2 cellular contexts compared by ENCODE assay signal in the genomic region with DNA sequence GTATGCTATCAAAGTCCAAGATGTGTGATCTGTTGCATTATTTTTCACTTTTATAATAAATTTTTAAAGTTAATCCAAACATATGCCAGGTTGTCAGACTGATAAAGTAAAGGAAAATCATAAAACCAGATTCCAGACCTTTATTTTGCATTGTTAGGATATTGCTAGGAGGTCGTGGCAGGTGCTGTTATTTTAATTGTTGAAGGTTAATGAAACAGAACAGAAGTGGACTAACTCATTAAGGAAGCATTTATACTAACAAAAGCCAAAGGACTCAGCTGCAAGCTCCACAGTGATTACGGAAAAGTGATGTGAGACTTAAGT.
TF ChIP-seq lines count a peak whose summit lies in the region.

No MANE protein-coding gene starts in this region.

TF ChIP-seq in K562, 482 proteins besides CTCF, POLR2A, EP300 and RAD21:
- TF ChIP-seq FOXA1 (IDR thresholded peaks at IDR 0.05; ENCODE audit: borderline replicate concordance): no peak
- peak; percentile 20 for TF ChIP-seq TBP (optimal IDR thresholded peaks at IDR 0.05; ENCODE audit: low read depth, low read length)

TF ChIP-seq in SK-N-SH, 30 proteins besides CTCF, POLR2A, EP300 and RAD21:
- TF ChIP-seq NRF1 (IDR thresholded peaks at IDR 0.05; ENCODE audit: low read depth, low read length) (no peak), EZH2phosphoT487 (IDR thresholded peaks at IDR 0.05; ENCODE audit: borderline replicate concordance, low read depth) (no peak), SMC3 (IDR thresholded peaks at IDR 0.05; ENCODE audit: low read depth, low read length) (no peak), TCF12 (IDR thresholded peaks at IDR 0.05) (no peak), GABPA (IDR thresholded peaks at IDR 0.05; ENCODE audit: low read depth) (no peak), GATA2 (CRISPR knock-in tag; IDR thresholded peaks at IDR 0.05) (no peak), JUND (IDR thresholded peaks at IDR 0.05) (no peak), RXRA (IDR thresholded peaks at IDR 0.05; ENCODE audit: borderline replicate concordance, low read depth) (no peak), FOSL2 (IDR thresholded peaks at IDR 0.05; ENCODE audit: borderline replicate concordance, low read depth) (no peak), YY1 (IDR thresholded peaks at IDR 0.05; ENCODE audit: low read depth) (no peak), NFIC (IDR thresholded peaks at IDR 0.05; ENCODE audit: borderline replicate concordance) (no peak), TAF1 (IDR thresholded peaks at IDR 0.05; ENCODE audit: borderline replicate concordance, low read depth, low read length) (no peak), FOXM1 (IDR thresholded peaks at IDR 0.05; ENCODE audit: low read depth) (no peak), SIN3A (IDR thresholded peaks at IDR 0.05; ENCODE audit: borderline replicate concordance, low read depth, low read length) (no peak)
- TF ChIP-seq, protein P1, sequence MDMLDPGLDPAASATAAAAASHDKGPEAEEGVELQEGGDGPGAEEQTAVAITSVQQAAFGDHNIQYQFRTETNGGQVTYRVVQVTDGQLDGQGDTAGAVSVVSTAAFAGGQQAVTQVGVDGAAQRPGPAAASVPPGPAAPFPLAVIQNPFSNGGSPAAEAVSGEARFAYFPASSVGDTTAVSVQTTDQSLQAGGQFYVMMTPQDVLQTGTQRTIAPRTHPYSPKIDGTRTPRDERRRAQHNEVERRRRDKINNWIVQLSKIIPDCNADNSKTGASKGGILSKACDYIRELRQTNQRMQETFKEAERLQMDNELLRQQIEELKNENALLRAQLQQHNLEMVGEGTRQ (IDR thresholded peaks at IDR 0.05; ENCODE audit: borderline replicate concordance, low read depth, low read length): no peak
- TF ChIP-seq, protein P2, sequence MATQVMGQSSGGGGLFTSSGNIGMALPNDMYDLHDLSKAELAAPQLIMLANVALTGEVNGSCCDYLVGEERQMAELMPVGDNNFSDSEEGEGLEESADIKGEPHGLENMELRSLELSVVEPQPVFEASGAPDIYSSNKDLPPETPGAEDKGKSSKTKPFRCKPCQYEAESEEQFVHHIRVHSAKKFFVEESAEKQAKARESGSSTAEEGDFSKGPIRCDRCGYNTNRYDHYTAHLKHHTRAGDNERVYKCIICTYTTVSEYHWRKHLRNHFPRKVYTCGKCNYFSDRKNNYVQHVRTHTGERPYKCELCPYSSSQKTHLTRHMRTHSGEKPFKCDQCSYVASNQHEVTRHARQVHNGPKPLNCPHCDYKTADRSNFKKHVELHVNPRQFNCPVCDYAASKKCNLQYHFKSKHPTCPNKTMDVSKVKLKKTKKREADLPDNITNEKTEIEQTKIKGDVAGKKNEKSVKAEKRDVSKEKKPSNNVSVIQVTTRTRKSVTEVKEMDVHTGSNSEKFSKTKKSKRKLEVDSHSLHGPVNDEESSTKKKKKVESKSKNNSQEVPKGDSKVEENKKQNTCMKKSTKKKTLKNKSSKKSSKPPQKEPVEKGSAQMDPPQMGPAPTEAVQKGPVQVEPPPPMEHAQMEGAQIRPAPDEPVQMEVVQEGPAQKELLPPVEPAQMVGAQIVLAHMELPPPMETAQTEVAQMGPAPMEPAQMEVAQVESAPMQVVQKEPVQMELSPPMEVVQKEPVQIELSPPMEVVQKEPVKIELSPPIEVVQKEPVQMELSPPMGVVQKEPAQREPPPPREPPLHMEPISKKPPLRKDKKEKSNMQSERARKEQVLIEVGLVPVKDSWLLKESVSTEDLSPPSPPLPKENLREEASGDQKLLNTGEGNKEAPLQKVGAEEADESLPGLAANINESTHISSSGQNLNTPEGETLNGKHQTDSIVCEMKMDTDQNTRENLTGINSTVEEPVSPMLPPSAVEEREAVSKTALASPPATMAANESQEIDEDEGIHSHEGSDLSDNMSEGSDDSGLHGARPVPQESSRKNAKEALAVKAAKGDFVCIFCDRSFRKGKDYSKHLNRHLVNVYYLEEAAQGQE (IDR thresholded peaks at IDR 0.05; ENCODE audit: low read depth, low read length): no peak
- TF ChIP-seq, protein P3, sequence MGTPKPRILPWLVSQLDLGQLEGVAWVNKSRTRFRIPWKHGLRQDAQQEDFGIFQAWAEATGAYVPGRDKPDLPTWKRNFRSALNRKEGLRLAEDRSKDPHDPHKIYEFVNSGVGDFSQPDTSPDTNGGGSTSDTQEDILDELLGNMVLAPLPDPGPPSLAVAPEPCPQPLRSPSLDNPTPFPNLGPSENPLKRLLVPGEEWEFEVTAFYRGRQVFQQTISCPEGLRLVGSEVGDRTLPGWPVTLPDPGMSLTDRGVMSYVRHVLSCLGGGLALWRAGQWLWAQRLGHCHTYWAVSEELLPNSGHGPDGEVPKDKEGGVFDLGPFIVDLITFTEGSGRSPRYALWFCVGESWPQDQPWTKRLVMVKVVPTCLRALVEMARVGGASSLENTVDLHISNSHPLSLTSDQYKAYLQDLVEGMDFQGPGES (IDR thresholded peaks at IDR 0.05; ENCODE audit: low read depth, low read length): no peak
- TF ChIP-seq, protein P4, sequence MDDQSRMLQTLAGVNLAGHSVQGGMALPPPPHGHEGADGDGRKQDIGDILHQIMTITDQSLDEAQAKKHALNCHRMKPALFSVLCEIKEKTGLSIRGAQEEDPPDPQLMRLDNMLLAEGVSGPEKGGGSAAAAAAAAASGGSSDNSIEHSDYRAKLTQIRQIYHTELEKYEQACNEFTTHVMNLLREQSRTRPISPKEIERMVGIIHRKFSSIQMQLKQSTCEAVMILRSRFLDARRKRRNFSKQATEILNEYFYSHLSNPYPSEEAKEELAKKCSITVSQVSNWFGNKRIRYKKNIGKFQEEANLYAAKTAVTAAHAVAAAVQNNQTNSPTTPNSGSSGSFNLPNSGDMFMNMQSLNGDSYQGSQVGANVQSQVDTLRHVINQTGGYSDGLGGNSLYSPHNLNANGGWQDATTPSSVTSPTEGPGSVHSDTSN (IDR thresholded peaks at IDR 0.05): no peak
